ENCODE assay signal across 1 cellular context in genomic region chr12:120581998-120582397, GRCh38.
TF ChIP-seq lines count a peak whose summit lies in the region.

No MANE protein-coding gene starts in this region.

TF ChIP-seq in GM23338, 12 proteins besides CTCF, POLR2A, EP300 and RAD21 (continued from another document):
- no peak for TF ChIP-seq ZNF462 (CRISPR knock-in tag; IDR thresholded peaks at IDR 0.05)
- TF ChIP-seq REST (IDR thresholded peaks at IDR 0.05; ENCODE audit: unreplicated experiment), result no peak
